ENCODE assay signal across 1 cellular context in genomic region chr2:9709539-9710285, GRCh38.
TF ChIP-seq lines count a peak whose summit lies in the region.

No MANE protein-coding gene starts in this region.

TF ChIP-seq in H1, 55 proteins besides CTCF, POLR2A, EP300 and RAD21:
- TF ChIP-seq SIX5 (IDR thresholded peaks at IDR 0.05; ENCODE audit: low read depth, low read length) (peak; percentile 24; the same call in 1 of the 2 replicates), BACH1 (IDR thresholded peaks at IDR 0.05; ENCODE audit: low read length) (no peak), E2F6 (IDR thresholded peaks at IDR 0.05) (no peak), ZNF274 (IDR thresholded peaks at IDR 0.05; ENCODE audit: borderline replicate concordance, extremely low read depth, low read length) (no peak), POU5F1 (IDR thresholded peaks at IDR 0.05; ENCODE audit: low read depth, low read length) (no peak), TCF12 (IDR thresholded peaks at IDR 0.05; ENCODE audit: low read depth, low read length) (no peak), CREB1 (IDR thresholded peaks at IDR 0.05) (0 out of 2 replicates have a peak, but pooled peaks have one; percentile 44), NANOG (IDR thresholded peaks at IDR 0.05; ENCODE audit: insufficient read depth, low read depth, low read length, poor library complexity, severe bottlenecking) (no peak), CBX5 (IDR thresholded peaks at IDR 0.05; ENCODE audit: low read depth, low read length) (no peak), CHD2 (IDR thresholded peaks at IDR 0.05; ENCODE audit: low read length) (no peak)
TF ChIP-seq in H1: peak in this region for 2.
